ENCODE assay signal across 15 cellular contexts in the genomic region with DNA sequence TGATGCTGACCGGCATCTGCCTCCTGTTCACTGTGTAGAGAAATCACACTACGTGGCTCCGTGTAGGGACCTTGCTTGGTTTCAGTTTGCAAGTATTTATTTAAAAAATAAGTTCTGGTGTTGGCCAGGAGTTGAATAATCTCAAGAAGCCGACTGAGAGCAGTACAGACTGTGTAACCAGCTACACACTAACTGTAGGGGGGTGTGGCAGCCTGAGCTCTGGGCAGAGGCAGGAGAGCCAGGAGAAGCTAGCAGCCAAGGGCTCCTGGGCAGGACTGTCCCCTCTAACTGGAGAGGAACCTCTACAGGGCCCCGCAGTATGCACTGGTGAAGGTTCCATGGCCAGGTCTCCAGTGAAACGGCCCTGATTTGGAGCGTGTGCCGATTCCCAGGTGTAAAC.
DNase-seq lines count a peak whose midpoint lies in the region; ATAC-seq, FAIRE-seq and TF ChIP-seq lines count a peak whose summit lies in the region.
"Had no signal": no experiment of that assay in that cellular context is flagged by ENCODE, and none has a peak within 500 bp of the region (broad histone marks: within the 10 kb centered on the region; RNA-seq: fewer than 3 reads in every experiment).

No MANE protein-coding gene starts in this region.

- H3K9me3 ChIP-seq in RWPE2 (ENCODE audit: severe bottlenecking) (no peaks in the 10 kb centered on the region), thoracic aorta (no peaks in the 10 kb centered on the region)
- H3K9me3 ChIP-seq: BLaER1, SJSA1 had no signal

- ATAC-seq in RWPE2 (ENCODE audit: low read depth) (peak; percentile 51), thoracic aorta (ENCODE audit: insufficient number of reproducible peaks, low FRiP score, low read depth) (no peak), GM21737 (IDR thresholded peaks at IDR 0.05; ENCODE audit: unreplicated experiment) (no peak), HG03354 (IDR thresholded peaks at IDR 0.05; ENCODE audit: poor library complexity, severe bottlenecking, unreplicated experiment) (no peak)

- H3K4me3 ChIP-seq in RWPE2 (ENCODE audit: severe bottlenecking) (no peak overlapping the region), thoracic aorta (peak overlapping the region; percentile 44)
- H3K4me3 ChIP-seq: BLaER1, SJSA1 had no signal

- H3K4me1 ChIP-seq in RWPE2 (ENCODE audit: insufficient read depth, poor library complexity, severe bottlenecking) (no peaks in the 10 kb centered on the region), thoracic aorta (ENCODE audit: control insufficient read depth in 1 of 2, low read depth in 2 of 2) (peaks cover 0 to 9% of the 10 kb centered on the region in 2 donors)
- H3K4me1 ChIP-seq: SJSA1 had no signal

- H3K36me3 ChIP-seq in RWPE2 (ENCODE audit: low read depth) = no peaks in the 10 kb centered on the region
- H3K36me3 ChIP-seq in thoracic aorta = no peaks in the 10 kb centered on the region
- H3K36me3 ChIP-seq: BLaER1, SJSA1 had no signal

- no peak overlapping the region for H3K27ac ChIP-seq in RWPE2 (ENCODE audit: poor library complexity, severe bottlenecking)
- H3K27ac ChIP-seq in thoracic aorta = no peak overlapping the region
- H3K27ac ChIP-seq: 22Rv1, BLaER1, SJSA1 had no signal

- TF ChIP-seq CTCF in RWPE2 (IDR thresholded peaks at IDR 0.05; ENCODE audit: poor library complexity, severe bottlenecking) = no peak
- no peak for TF ChIP-seq CTCF in thoracic aorta (IDR thresholded peaks at IDR 0.05)

- FAIRE-seq in frontal cortex (lab: Jason Lieb, UNC) = no peak

- H3K27me3 ChIP-seq in RWPE2 (ENCODE audit: insufficient read depth, poor library complexity, severe bottlenecking) = peaks cover 37% of the 10 kb centered on the region
- no peaks in the 10 kb centered on the region for H3K27me3 ChIP-seq in thoracic aorta (replicated peaks; ENCODE audit: insufficient read depth)
- H3K27me3 ChIP-seq: BLaER1 had no signal

- DNase-seq in NCI-H146 (lab: John Stamatoyannopoulos, UW) (peak; percentile 14), NCI-H146 treated with DMSO at 0.1 percent for 48 hours (lab: John Stamatoyannopoulos, UW; ENCODE audit: unreplicated experiment) (no peak), RWPE2 (ENCODE audit: low spot score) (no peak), iris pigment epithelial cell (ENCODE audit: low read depth) (peak; percentile 35), thoracic aorta (ENCODE audit: low spot score) (no peak), frontal cortex (ENCODE audit: low spot score in 2 of 2) (no peak)
- DNase-seq: H9, MV-4-11, NCI-H2081 treated with DMSO at 0.1 percent for 48 hours, NCI-H446 treated with DMSO at 0.1 percent for 48 hours had no signal

Comparison
In these comparisons a context has a peak if more than half of its experiments do, and no peak if none do; other contexts are left out.
1. DNase-seq: peak in NCI-H146 (single experiment) and iris pigment epithelial cell (single experiment); none in NCI-H146 treated with DMSO at 0.1 percent for 48 hours (single experiment), RWPE2 (single experiment), thoracic aorta (single experiment) and frontal cortex (0 of 2).